8 cellular contexts compared by ENCODE assay signal in genomic region chr11:74783241-74783871, GRCh38. TPM values are rescaled to one million over a fixed set of nuclear protein-coding genes. Genes with fewer than 3 reads are reported as not detected.
DNase-seq lines count a peak whose midpoint lies in the region; ATAC-seq and TF ChIP-seq lines count a peak whose summit lies in the region.

No MANE protein-coding gene starts in this region.

- no peaks in the 10 kb centered on the region for H3K9me3 Mint-ChIP-seq in T-cell

- H3K27me3 Mint-ChIP-seq in T-cell: no peaks in the 10 kb centered on the region

- no peak for TF ChIP-seq POLR2A in testis (IDR thresholded peaks at IDR 0.05)

- peaks cover 37% of the 10 kb centered on the region for H3K4me1 ChIP-seq in left ventricle myocardium inferior
- peaks cover 4% of the 10 kb centered on the region for H3K4me1 ChIP-seq in testis
- H3K4me1 ChIP-seq in effector memory CD4-positive, alpha-beta T cell (ENCODE audit: control insufficient read depth, insufficient read depth, low read length, poor library complexity, severe bottlenecking): peaks cover 19% of the 10 kb centered on the region

- WGBS in testis, 2 donors: 69 to 79% methylated on average over 2 of the region's 2 CpGs

- H3K36me3 Mint-ChIP-seq in T-cell: no peaks in the 10 kb centered on the region

- H3K9me3 ChIP-seq in left ventricle myocardium inferior (replicated peaks) (no peaks in the 10 kb centered on the region), testis (no peaks in the 10 kb centered on the region)
- H3K9me3 ChIP-seq in effector memory CD4-positive, alpha-beta T cell (ENCODE audit: control insufficient read depth, low read length): no peaks in the 10 kb centered on the region

- POLR2A ChIA-PET in AG04449 (lab: Yijun Ruan, JAX) (no interaction called here), T-cell (lab: Charles Lee) (interaction anchor here in 1 of 2 donors (0.6 to 1.1 kb wide), 2 partner anchors 13 to 782 kb away, joined by 3 to 6 read pairs; no protein-coding TSS in a partner anchor)

- TF ChIP-seq CTCF in AG04449 (IDR thresholded peaks at IDR 0.05; ENCODE audit: insufficient read depth, low read length, missing control alignments) (no peak), left ventricle myocardium inferior (IDR thresholded peaks at IDR 0.05; ENCODE audit: borderline replicate concordance) (no peak), testis (IDR thresholded peaks at IDR 0.05) (no peak)

- H3K27ac ChIP-seq in left ventricle myocardium inferior (replicated peaks) (peak overlapping the region; percentile 45), testis (no peak overlapping the region)
- H3K27ac ChIP-seq in effector memory CD4-positive, alpha-beta T cell (ENCODE audit: insufficient read depth, low read length, poor library complexity, severe bottlenecking): no peak overlapping the region

- H3K4me3 Mint-ChIP-seq in T-cell: peak overlapping the region; percentile 10 to 68 (median 29)

- DNase-seq in AG04449 (ENCODE audit: low read depth, low spot score) (peak; percentile 17), T-cell (peak in 9 of 34 experiments; percentile 6 to 37 (median 12)), left ventricle myocardium inferior (no peak), testis (no peak), SHP77 treated with DMSO at 0.1 percent for 48 hours (lab: John Stamatoyannopoulos, UW) (no peak)
- no peak for DNase-seq in effector memory CD4-positive, alpha-beta T cell

- H3K27me3 ChIP-seq in left ventricle myocardium inferior (ENCODE audit: low read depth): no peaks in the 10 kb centered on the region
- no peaks in the 10 kb centered on the region for H3K27me3 ChIP-seq in testis
- H3K27me3 ChIP-seq in effector memory CD4-positive, alpha-beta T cell (replicated peaks; ENCODE audit: control insufficient read depth, insufficient read depth, low read length, poor library complexity, severe bottlenecking): no peaks in the 10 kb centered on the region

- CTCF ChIA-PET in AG04449 (lab: Yijun Ruan, JAX) (interaction anchor here (1.8 kb wide), 1 partner anchor 44 kb away, joined by 4 read pairs; no protein-coding TSS in a partner anchor), T-cell (lab: Charles Lee) (interaction anchor here in 1 of 2 donors (0.6 kb wide), 3 partner anchors 19 to 197 kb away, joined by 3 read pairs; no protein-coding TSS in a partner anchor)

- no peaks in the 10 kb centered on the region for H3K36me3 ChIP-seq in left ventricle myocardium inferior
- no peaks in the 10 kb centered on the region for H3K36me3 ChIP-seq in testis (ENCODE audit: low read depth, missing control alignments)
- no peaks in the 10 kb centered on the region for H3K36me3 ChIP-seq in effector memory CD4-positive, alpha-beta T cell (ENCODE audit: control insufficient read depth, insufficient read depth, low read length)

- peak overlapping the region; percentile 62 to 76 for H3K27ac Mint-ChIP-seq in T-cell

- intact Hi-C loops in left ventricle myocardium inferior (cut with micrococcal nuclease) (no loop called here), testis (cut with DNase I; ENCODE audit: low total_unique reads) (no loop called here)

- ATAC-seq in GM18861 (IDR thresholded peaks at IDR 0.05; ENCODE audit: unreplicated experiment) (peak; percentile 73), HG03196 (IDR thresholded peaks at IDR 0.05; ENCODE audit: unreplicated experiment) (peak; percentile 53), T-cell (replicated peaks in 1 of 4) (peak; percentile 73 to 92 (median 89))

- peaks cover 4 to 27% (median 25%) of the 10 kb centered on the region in 3 donors for H3K4me1 Mint-ChIP-seq in T-cell

- no peak overlapping the region for H3K4me3 ChIP-seq in AG04449 (ENCODE audit: low read depth, low read length)
- H3K4me3 ChIP-seq in left ventricle myocardium inferior: no peak overlapping the region
- no peak overlapping the region for H3K4me3 ChIP-seq in testis
- H3K4me3 ChIP-seq in effector memory CD4-positive, alpha-beta T cell (ENCODE audit: insufficient read depth, low read depth, low read length, poor library complexity, severe bottlenecking): no peak overlapping the region

RNA-seq across cellular contexts. Expression of gene RNF169, which starts 34.7 kb away (rescaled TPM):
- 10 to 100 TPM; 20.3 to 24.9 (median 21.7) TPM for total RNA-seq in T-cell
- 9.6 TPM for total RNA-seq in left ventricle myocardium inferior
- total RNA-seq in testis: 10 to 100 TPM; 19.3 to 19.4 TPM
- 7.2 TPM for polyA plus RNA-seq in testis (ENCODE audit: insufficient read depth, low read depth, low replicate concordance)

RNA-seq across cellular contexts. Expression of gene CHRDL2, which starts 52.1 kb away (rescaled TPM):
- total RNA-seq in T-cell (under 1 TPM in 1 of 5 donors, not detected in 4; 0.55 TPM), left ventricle myocardium inferior (6.5 TPM), testis (1 to 10 TPM; 3.5 to 5.3 TPM)
- 12.0 TPM for polyA plus RNA-seq in testis (ENCODE audit: insufficient read depth, low read depth, low replicate concordance)
